In genomic region chr6:3118353-3119039, GRCh38 we compare ENCODE assay signal across 8 cellular contexts. TPM values are rescaled to one million over a fixed set of nuclear protein-coding genes. Genes with fewer than 3 reads are reported as not detected.
DNase-seq lines count a peak whose midpoint lies in the region; ATAC-seq and TF ChIP-seq lines count a peak whose summit lies in the region.

Gene BPHL, plus strand, starts transcription at chr6:3118711. Its CDS starts 30 bp downstream, at chr6:3118741.

- peak within 1 kb of the TSS; percentile 63 to 96 (median 79) for H3K4me3 ChIP-seq in heart right ventricle

- H3K36me3 Mint-ChIP-seq in type B pancreatic cell, result peaks cover 3% of the 10 kb centered on the region

- H3K4me1 Mint-ChIP-seq in type B pancreatic cell (ENCODE audit: unreplicated experiment), result peaks cover 30% of the 10 kb centered on the region

- peak within 1 kb of the TSS; percentile 86 for H3K4me3 Mint-ChIP-seq in type B pancreatic cell

- in situ Hi-C loops in GM13976 (cut with MboI; ENCODE audit: low sequenced_read_pairs, unreplicated experiment), result no loop called here

- H3K9me3 Mint-ChIP-seq in type B pancreatic cell, result no peaks in the 10 kb centered on the region

- DNase-seq in GM13976 (ENCODE audit: low spot score), result peak; percentile 100
- peak; percentile 50 for DNase-seq in NCI-H1436 treated with DMSO at 0.1 percent for 48 hours (lab: John Stamatoyannopoulos, UW)
- peak; percentile 99 for DNase-seq in T follicular helper cell (ENCODE audit: low read depth)
- DNase-seq in amniotic epithelial cell (ENCODE audit: low read depth), result peak; percentile 76
- DNase-seq in heart right ventricle, result peak; percentile 98 to 99
- DNase-seq in posterior cingulate gyrus, result peak; percentile 96 to 100 (median 98)
- DNase-seq in type B pancreatic cell (ENCODE audit: extremely low spot score, unreplicated experiment), result peak; percentile 99

- H3K36me3 ChIP-seq in heart right ventricle, result peaks cover 0 to 25% (median 17%) of the 10 kb centered on the region in 9 donors

- H3K27ac ChIP-seq in heart right ventricle, result peak within 1 kb of the TSS; percentile 75 to 96 (median 90)

- no peaks in the 10 kb centered on the region for H3K27me3 ChIP-seq in heart right ventricle

- peak within 1 kb of the TSS; percentile 98 for H3K27ac Mint-ChIP-seq in type B pancreatic cell

- no peaks in the 10 kb centered on the region for H3K9me3 ChIP-seq in heart right ventricle

- TF ChIP-seq CTCF in GM13976 (IDR thresholded peaks at IDR 0.05; ENCODE audit: borderline replicate concordance, control extremely low read depth, extremely low read depth, insufficient read depth, missing control alignments), result no peak
- TF ChIP-seq CTCF in heart right ventricle (IDR thresholded peaks at IDR 0.05), result peak in 2 of 9 donors; percentile 9 to 23
- no peak for TF ChIP-seq CTCF in type B pancreatic cell (conservative IDR thresholded peaks at IDR 0.05)

- peak; percentile 86 for ATAC-seq in HG02852 (IDR thresholded peaks at IDR 0.05; ENCODE audit: unreplicated experiment)
- peak; percentile 98 to 99 (median 99) for ATAC-seq in heart right ventricle

- intact Hi-C loops in heart right ventricle (cut with DNase I), result loop anchor here in 3 of 10 donors (5.0 to 10.0 kb wide), 2 partner anchors 46 to 236 kb away; no protein-coding TSS in a partner anchor
- intact Hi-C loops in posterior cingulate gyrus (cut with DNase I), result no loop called here

- 0 to 1% methylated on average over 58 to 89 of the region's 89 CpGs for WGBS in heart right ventricle, 2 donors

- peaks cover 0 to 18% (median 12%) of the 10 kb centered on the region in 9 donors for H3K4me1 ChIP-seq in heart right ventricle

- no peaks in the 10 kb centered on the region for H3K27me3 Mint-ChIP-seq in type B pancreatic cell

RNA-seq across cellular contexts. Expression of gene BPHL, which starts in this region (rescaled TPM):
- total RNA-seq in heart right ventricle, result 10 to 100 TPM; 14.5 to 44.4 (median 21.0) TPM
- polyA plus RNA-seq in heart right ventricle, result 10 to 100 TPM in 1 of 2 donors, 1 to 10 TPM in 1; 5.3 to 22.6 TPM
- 50.3 and 56.2 TPM in 2 replicates for total RNA-seq in type B pancreatic cell (ENCODE audit: low replicate concordance)

Comparison
In these comparisons a context has a peak if more than half of its experiments do, and no peak if none do; other contexts are left out.
1. Peak in every context shown above with its lines: DNase-seq, ATAC-seq, H3K4me3 ChIP-seq and H3K27ac ChIP-seq.
2. DNase-seq: peak in every context shown above with its lines; median percentile 100 in GM13976; 99 in T follicular helper cell; 99 in type B pancreatic cell; 98 in heart right ventricle; 98 in posterior cingulate gyrus; 76 in amniotic epithelial cell; 50 in NCI-H1436 treated with DMSO at 0.1 percent for 48 hours.